Comparison of ENCODE assay signal across 19 cellular contexts in genomic region chr9:121316378-121316777, GRCh38. TPM values are rescaled to one million over a fixed set of nuclear protein-coding genes. Genes with fewer than 3 reads are reported as not detected.
A peak's percentile ranks its signal among the peaks of the same experiment; 100 is the strongest.
DNase-seq lines count a peak whose midpoint lies in the region; ATAC-seq and TF ChIP-seq lines count a peak whose summit lies in the region.
"Had no signal": no experiment of that assay in that cellular context is flagged by ENCODE, and none has a peak within 500 bp of the region (broad histone marks: within the 10 kb centered on the region; RNA-seq: fewer than 3 reads in every experiment).

No MANE protein-coding gene starts in this region.

- H3K4me1 ChIP-seq in left ventricle myocardium inferior (peaks cover 94% of the 10 kb centered on the region), right cardiac atrium (ENCODE audit: control insufficient read depth, insufficient read depth, low read length) (no peaks in the 10 kb centered on the region), stomach (peaks cover 9 to 63% (median 42%) of the 10 kb centered on the region in 4 donors), vagina (peaks cover 34% of the 10 kb centered on the region)

- H3K4me3 Mint-ChIP-seq in nephron progenitor cell: no peak overlapping the region

- no peaks in the 10 kb centered on the region for H3K4me1 Mint-ChIP-seq in nephron progenitor cell

- in situ Hi-C loops in GM13977 (cut with MboI; ENCODE audit: low pct_unique_long_range_greater_than_20kb, low sequenced_read_pairs, unreplicated experiment): loop anchor here (5.0 to 10.0 kb wide), 2 partner anchors 58 to 81 kb away; partner anchors contain the start of gene STOM

- no peak for TF ChIP-seq EP300 in stomach (IDR thresholded peaks at IDR 0.05)

- H3K36me3 ChIP-seq in left ventricle myocardium inferior (peaks cover 98% of the 10 kb centered on the region), stomach (peaks cover 71 to 97% (median 94%) of the 10 kb centered on the region in 4 donors), vagina (peaks cover 0 to 90% of the 10 kb centered on the region in 2 donors)

- H3K27ac Mint-ChIP-seq in nephron progenitor cell: no peak overlapping the region

- peak overlapping the region; percentile 95 for H3K27ac ChIP-seq in left ventricle myocardium inferior (replicated peaks)
- peak overlapping the region; percentile 16 for H3K27ac ChIP-seq in right cardiac atrium (ENCODE audit: low read length)
- H3K27ac ChIP-seq in stomach: peak overlapping the region in 4 of 5 donors; percentile 43 to 96 (median 88)
- H3K27ac ChIP-seq in vagina: peak overlapping the region; percentile 98
- H3K27ac ChIP-seq: BLaER1 treated with 17β-estradiol and CSF1 and Interleukin-3, amounts not matched to agents 10 nM and 100 nM; GM23248; HL-60 had no signal

- no peak overlapping the region for H3K4me3 ChIP-seq in left ventricle myocardium inferior
- H3K4me3 ChIP-seq in right cardiac atrium (ENCODE audit: low read length): no peak overlapping the region
- no peak overlapping the region for H3K4me3 ChIP-seq in stomach
- no peak overlapping the region for H3K4me3 ChIP-seq in vagina
- H3K4me3 ChIP-seq: BLaER1 treated with 17β-estradiol and CSF1 and Interleukin-3, amounts not matched to agents 10 nM and 100 nM; GM23248 had no signal

- H3K36me3 Mint-ChIP-seq in nephron progenitor cell (ENCODE audit: low read depth): peaks cover 21% of the 10 kb centered on the region

- ATAC-seq in Right ventricle myocardium inferior: no peak
- ATAC-seq in right cardiac atrium: no peak

- H3K9me3 Mint-ChIP-seq in nephron progenitor cell: no peaks in the 10 kb centered on the region

- WGBS in right cardiac atrium: 87% methylated on average over 6 of the region's 6 CpGs
- WGBS in stomach, 5 donors: 90 to 96% (median 93%) methylated on average over 6 of the region's 6 CpGs

- no peaks in the 10 kb centered on the region for H3K9me3 ChIP-seq in left ventricle myocardium inferior (replicated peaks)
- H3K9me3 ChIP-seq in right cardiac atrium (ENCODE audit: control insufficient read depth, low read length): no peaks in the 10 kb centered on the region
- H3K9me3 ChIP-seq in stomach: no peaks in the 10 kb centered on the region
- no peaks in the 10 kb centered on the region for H3K9me3 ChIP-seq in vagina
- H3K9me3 ChIP-seq: BLaER1 treated with 17β-estradiol and CSF1 and Interleukin-3, amounts not matched to agents 10 nM and 100 nM had no signal

- TF ChIP-seq CTCF in left ventricle myocardium inferior (IDR thresholded peaks at IDR 0.05; ENCODE audit: borderline replicate concordance) (no peak), stomach (IDR thresholded peaks at IDR 0.05) (no peak), vagina (IDR thresholded peaks at IDR 0.05) (no peak), nephron progenitor cell (IDR thresholded peaks at IDR 0.05) (no peak), GM13977 (IDR thresholded peaks at IDR 0.05; ENCODE audit: extremely low read depth, insufficient read depth, missing control alignments) (no peak)

- H3K27me3 Mint-ChIP-seq in nephron progenitor cell (ENCODE audit: low read depth, poor library complexity): peaks cover 3% of the 10 kb centered on the region

- TF ChIP-seq POLR2A in stomach (IDR thresholded peaks at IDR 0.05) (no peak), vagina (IDR thresholded peaks at IDR 0.05) (no peak)

- H3K27me3 ChIP-seq in left ventricle myocardium inferior (ENCODE audit: low read depth) (no peaks in the 10 kb centered on the region), right cardiac atrium (ENCODE audit: control insufficient read depth, insufficient read depth) (no peaks in the 10 kb centered on the region), stomach (no peaks in the 10 kb centered on the region), vagina (no peaks in the 10 kb centered on the region)
- H3K27me3 ChIP-seq: BLaER1 treated with 17β-estradiol and CSF1 and Interleukin-3, amounts not matched to agents 10 nM and 100 nM had no signal

- DNase-seq in left ventricle myocardium inferior (no peak), Right ventricle myocardium inferior (ENCODE audit: missing footprints) (no peak), right cardiac atrium (peak in 1 of 3 donors; percentile 22), stomach (no peak), vagina (ENCODE audit: extremely low spot score in 2 of 2) (no peak), nephron progenitor cell (no peak), CD1c-positive myeloid dendritic cell (ENCODE audit: extremely low spot score) (no peak), GM13977 (ENCODE audit: low spot score) (no peak)
- DNase-seq: DMS79 treated with DMSO at 0.1 percent for 48 hours, GM23248, HCEC 1CT, MV-4-11, NCI-H1417 treated with DMSO at 0.1 percent for 48 hours, NCI-H1930, NCI-H446, NCI-H69, OCI-M1 had no signal

- intact Hi-C loops in left ventricle myocardium inferior (cut with micrococcal nuclease): loop anchor here (10.0 kb wide), 2 partner anchors 52 to 102 kb away; partner anchors contain the start of gene GSN
- intact Hi-C loops in Right ventricle myocardium inferior (cut with DNase I): loop anchor here (5.0 kb wide), 2 partner anchors 49 to 104 kb away; partner anchors contain the start of gene GSN
- intact Hi-C loops in right cardiac atrium (cut with DNase I): loop anchor here in 2 of 4 donors (10.0 kb wide), 2 partner anchors 78 to 102 kb away; no protein-coding TSS in a partner anchor
- intact Hi-C loops in stomach (cut with DNase I; ENCODE audit: low total_unique reads): loop anchor here (10.0 kb wide), 1 partner anchor 102 kb away; no protein-coding TSS in a partner anchor
- intact Hi-C loops in vagina (cut with DNase I): loop anchor here (5.0 kb wide), 1 partner anchor 49 kb away; the partner anchor contains the start of gene GSN

RNA-seq across cellular contexts. Expression of gene GSN, which starts 48.4 kb away (rescaled TPM):
- total RNA-seq in left ventricle myocardium inferior (758 TPM), Right ventricle myocardium inferior (966 TPM), right cardiac atrium (1,000 to 10,000 TPM in 3 of 4 donors, 100 to 1,000 TPM in 1; 949 to 1,838 (median 1,489) TPM), stomach (100 to 1,000 TPM; 385 to 909 (median 565) TPM), vagina (2,053 TPM)
- polyA plus RNA-seq in right cardiac atrium (1,813 TPM), stomach (100 to 1,000 TPM; 215 to 742 (median 424) TPM)

RNA-seq across cellular contexts. Expression of gene STOM, which starts 53.7 kb away (rescaled TPM):
- total RNA-seq in left ventricle myocardium inferior (165 TPM), Right ventricle myocardium inferior (194 TPM), right cardiac atrium (100 to 1,000 TPM; 146 to 246 (median 172) TPM), stomach (100 to 1,000 TPM in 4 of 5 donors, 10 to 100 TPM in 1; 85.7 to 238 (median 137) TPM), vagina (263 TPM)
- polyA plus RNA-seq in right cardiac atrium (153 TPM), stomach (100 to 1,000 TPM in 1 of 3 donors, 10 to 100 TPM in 2; 35.3 to 174 (median 45.6) TPM)

Comparison
In these comparisons a context has a peak if more than half of its experiments do, and no peak if none do; other contexts are left out.
1. H3K27ac ChIP-seq: peak in every context shown above with its lines; median percentile 98 in vagina; 95 in left ventricle myocardium inferior; 88 in stomach; 16 in right cardiac atrium.